13 cellular contexts compared by ENCODE assay signal in the genomic region with DNA sequence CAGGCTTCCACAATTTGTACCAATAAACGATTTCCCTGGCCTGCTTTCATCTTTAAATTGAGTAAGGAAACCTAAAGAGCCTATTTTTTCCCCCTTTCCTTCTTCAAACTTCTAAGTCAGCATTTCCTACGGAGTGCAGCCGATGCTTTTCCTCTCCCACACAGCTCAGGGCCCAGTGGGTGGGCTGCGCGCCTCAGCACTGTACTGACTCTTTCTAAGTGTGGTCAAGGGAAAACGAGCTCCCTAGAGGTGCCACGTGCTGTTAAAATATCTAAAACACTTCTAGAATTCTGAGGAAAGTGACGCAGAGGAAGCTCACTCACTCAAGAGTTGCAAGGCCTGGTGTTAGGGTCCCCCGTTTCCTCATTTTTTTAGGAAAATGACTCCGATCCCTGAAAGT. TPM values are rescaled to one million over a fixed set of nuclear protein-coding genes. Genes with fewer than 3 reads are reported as not detected.
A peak's percentile ranks its signal among the peaks of the same experiment; 100 is the strongest.
DNase-seq lines count a peak whose midpoint lies in the region; ATAC-seq and TF ChIP-seq lines count a peak whose summit lies in the region.
"Had no signal": no experiment of that assay in that cellular context is flagged by ENCODE, and none has a peak within 500 bp of the region (broad histone marks: within the 10 kb centered on the region; RNA-seq: fewer than 3 reads in every experiment).

No MANE protein-coding gene starts in this region.

- TF ChIP-seq RAD21 in IMR-90 (IDR thresholded peaks at IDR 0.05; ENCODE audit: low read length), result no peak

- H2BK5ac ChIP-seq in IMR-90 (ENCODE audit: low read depth, low read length, poor library complexity, severe bottlenecking) (no peak overlapping the region), mesendoderm (ENCODE audit: low read length) (no peak overlapping the region), trophoblast cell (ENCODE audit: low read depth, low read length, poor library complexity) (no peak overlapping the region)

- intact Hi-C loops in IMR-90 (cut with micrococcal nuclease), result no loop called here

- dilution Hi-C loops in IMR-90 (cut with HindIII; ENCODE audit: low sequenced_read_pairs, unreplicated experiment), result no loop called here

- BruUV-seq in IMR-90 (replicated peaks; lab: Mats Ljungman, UMichigan), result no TSS peak

- no peak for ATAC-seq in IMR-90 (ENCODE audit: low read depth)
- ATAC-seq in HG03457 (IDR thresholded peaks at IDR 0.05; ENCODE audit: unreplicated experiment), result no peak

- H3K79me2 ChIP-seq in mesendoderm (ENCODE audit: control insufficient read depth, insufficient read depth, low read length), result no peaks in the 10 kb centered on the region
- no peaks in the 10 kb centered on the region for H3K79me2 ChIP-seq in trophoblast cell (ENCODE audit: control insufficient read depth, insufficient read depth, low read length, poor library complexity)

- H2BK15ac ChIP-seq in IMR-90 (ENCODE audit: low read depth, low read length) (no peak overlapping the region), mesendoderm (replicated peaks; ENCODE audit: low read depth) (no peak overlapping the region)

- WGBS in IMR-90 (ENCODE audit: extremely low coverage in 2 of 2, insufficient read length in 1 of 2), 2 experiments, result 80% methylated on average over 1 of the region's 10 CpGs; no CpG with 5 or more reads in 1 of the 2 experiments
- no CpG with 5 or more reads among the region's 10 CpGs for WGBS in mesendoderm (ENCODE audit: extremely low coverage, insufficient coverage, low lambda C conversion rate)
- whole genome bisulfite sequencing in trophoblast cell (ENCODE audit: extremely low coverage, insufficient coverage, insufficient read length), result no CpG with 5 or more reads among the region's 10 CpGs

- CTCF ChIA-PET in IMR-90 (lab: Yijun Ruan, JAX), result no interaction called here

- H3K56ac ChIP-seq in IMR-90 (ENCODE audit: extremely low read depth, insufficient read depth, low read length) (no peak overlapping the region), mesendoderm (ENCODE audit: low read length) (peak overlapping the region; percentile 17)

- H3K23ac ChIP-seq in IMR-90 (ENCODE audit: low read depth, low read length) (no peak overlapping the region), mesendoderm (ENCODE audit: low read length) (no peak overlapping the region), trophoblast cell (ENCODE audit: low read length) (no peak overlapping the region)

- H4K5ac ChIP-seq in IMR-90 (ENCODE audit: low read depth, low read length) (no peak overlapping the region), mesendoderm (ENCODE audit: low read length) (no peak overlapping the region)

- H2AK9ac ChIP-seq in IMR-90 (replicated peaks; ENCODE audit: low read depth, low read length, poor library complexity), result no peak overlapping the region

- POLR2A ChIA-PET in IMR-90 (lab: Charles Lee; ENCODE audit: unreplicated experiment), result no interaction called here

- in situ Hi-C loops in IMR-90 (cut with MboI; ENCODE audit: low sequenced_read_pairs) (no loop called here), astrocyte of the spinal cord (cut with HindIII; ENCODE audit: low sequenced_read_pairs) (no loop called here)

- no peak overlapping the region for H3K4ac ChIP-seq in IMR-90 (ENCODE audit: low read depth, low read length)
- no peak overlapping the region for H3K4ac ChIP-seq in mesendoderm (ENCODE audit: low read depth, low read length)
- no peak overlapping the region for H3K4ac ChIP-seq in trophoblast cell (ENCODE audit: low read depth, low read length)

- H3K27me3 ChIP-seq in IMR-90 (ENCODE audit: control insufficient read depth, insufficient read depth, low read length), result no peaks in the 10 kb centered on the region
- H3K27me3 ChIP-seq in mesendoderm (ENCODE audit: insufficient read depth, low read length, poor library complexity), result no peaks in the 10 kb centered on the region
- H3K27me3 ChIP-seq in trophoblast cell (ENCODE audit: insufficient read depth, low read length), result no peaks in the 10 kb centered on the region

- H2BK120ac ChIP-seq in IMR-90 (ENCODE audit: low read depth, low read length) (no peak overlapping the region), mesendoderm (ENCODE audit: low read depth, low read length) (no peak overlapping the region), trophoblast cell (ENCODE audit: insufficient read depth, low read length, poor library complexity) (no peak overlapping the region)

- TF ChIP-seq CTCF in IMR-90 (conservative IDR thresholded peaks at IDR 0.05; ENCODE audit: low read depth, low read length), result no peak
- TF ChIP-seq CTCF in astrocyte of the spinal cord (IDR thresholded peaks at IDR 0.05; ENCODE audit: low read depth, low read length), result no peak
- TF ChIP-seq CTCF in foreskin fibroblast (IDR thresholded peaks at IDR 0.05; ENCODE audit: low read depth, low read length), result no peak

- H4K20me1 ChIP-seq in IMR-90 (ENCODE audit: insufficient read depth, low read length), result no peaks in the 10 kb centered on the region

- H3K18ac ChIP-seq in IMR-90 (ENCODE audit: low read depth, low read length) (no peak overlapping the region), mesendoderm (ENCODE audit: low read length) (no peak overlapping the region), trophoblast cell (ENCODE audit: low read length) (no peak overlapping the region)

- H3K4me1 ChIP-seq in IMR-90 (ENCODE audit: control insufficient read depth, insufficient read depth, low read length) (no peaks in the 10 kb centered on the region), mesendoderm (ENCODE audit: control insufficient read depth, low read depth, low read length) (no peaks in the 10 kb centered on the region), trophoblast cell (ENCODE audit: control insufficient read depth in 1 of 2, insufficient read depth in 2 of 2, low read length in 2 of 2) (no peaks in the 10 kb centered on the region)
- H3K4me1 ChIP-seq: Caco-2 had no signal

- H3K79me1 ChIP-seq in IMR-90 (ENCODE audit: low read depth in 1 of 2, low read length in 2 of 2) (no peaks in the 10 kb centered on the region), mesendoderm (ENCODE audit: low read length) (no peaks in the 10 kb centered on the region), trophoblast cell (ENCODE audit: low read length) (no peaks in the 10 kb centered on the region)

- TF ChIP-seq POLR2A in IMR-90 (IDR thresholded peaks at IDR 0.05; ENCODE audit: low read depth, low read length), result no peak

- H4K8ac ChIP-seq in IMR-90 (ENCODE audit: low read depth in 2 of 2, low read length in 2 of 2) (no peak overlapping the region), mesendoderm (ENCODE audit: low read depth, low read length) (no peak overlapping the region), trophoblast cell (ENCODE audit: low read depth, low read length) (no peak overlapping the region)

- H3K9ac ChIP-seq in IMR-90 (ENCODE audit: low read depth, low read length) (no peak overlapping the region), mesendoderm (ENCODE audit: low read length) (no peak overlapping the region), trophoblast cell (ENCODE audit: low read length) (no peak overlapping the region)

- H3K27ac ChIP-seq in IMR-90 (ENCODE audit: insufficient read depth, low read length) (no peak overlapping the region), mesendoderm (ENCODE audit: low read depth, low read length) (no peak overlapping the region), trophoblast cell (ENCODE audit: low read depth, low read length) (no peak overlapping the region)

- H4K91ac ChIP-seq in IMR-90 (ENCODE audit: insufficient read depth, low read depth, low read length) (no peak overlapping the region), trophoblast cell (ENCODE audit: low read depth, low read length) (no peak overlapping the region)

- DNase-seq in IMR-90 (no peak), astrocyte of the spinal cord (ENCODE audit: low read depth, low spot score) (peak; percentile 46), mesendoderm (no peak), trophoblast cell (no peak), AG08395 (ENCODE audit: low spot score) (no peak), foreskin fibroblast (no peak)
- DNase-seq: Caco-2; CD8-positive, alpha-beta memory T cell; DND-41; GDM1; GOT3; H9 had no signal

- H3K9me3 ChIP-seq in IMR-90 (ENCODE audit: control insufficient read depth, insufficient read depth, low read length), result no peaks in the 10 kb centered on the region
- H3K9me3 ChIP-seq in trophoblast cell (ENCODE audit: insufficient read depth, low read depth, low read length), result no peaks in the 10 kb centered on the region
- H3K9me3 ChIP-seq: Caco-2 had no signal

- no peak overlapping the region for H3K4me3 ChIP-seq in IMR-90 (ENCODE audit: insufficient read depth, low read depth, low read length)
- no peak overlapping the region for H3K4me3 ChIP-seq in astrocyte of the spinal cord (ENCODE audit: low read depth, low read length)
- H3K4me3 ChIP-seq in mesendoderm (ENCODE audit: low read length), result no peak overlapping the region
- no peak overlapping the region for H3K4me3 ChIP-seq in trophoblast cell (ENCODE audit: low read depth, low read length)
- H3K4me3 ChIP-seq in foreskin fibroblast (ENCODE audit: low read depth in 1 of 2, low read length in 2 of 2), result no peak overlapping the region

- no peaks in the 10 kb centered on the region for H3K9me1 ChIP-seq in IMR-90 (ENCODE audit: insufficient read depth, low read length)

- no peak overlapping the region for H4K12ac ChIP-seq in trophoblast cell (ENCODE audit: low read depth, low read length)

- no peak overlapping the region for H2BK20ac ChIP-seq in IMR-90 (ENCODE audit: low read depth, low read length)

- H2AFZ ChIP-seq in IMR-90 (replicated peaks; ENCODE audit: low read length, poor library complexity) (no peak overlapping the region), trophoblast cell (ENCODE audit: insufficient read depth, low read length, poor library complexity) (no peak overlapping the region)

- H3K4me2 ChIP-seq in IMR-90 (ENCODE audit: low read depth, low read length) (no peak overlapping the region), mesendoderm (ENCODE audit: low read length) (no peak overlapping the region), trophoblast cell (ENCODE audit: low read length) (no peak overlapping the region)

- H3K36me3 ChIP-seq in IMR-90 (ENCODE audit: control insufficient read depth, insufficient read depth, low read length), result no peaks in the 10 kb centered on the region
- H3K36me3 ChIP-seq in mesendoderm (ENCODE audit: control insufficient read depth, insufficient read depth, low read length), result no peaks in the 10 kb centered on the region
- H3K36me3 ChIP-seq in trophoblast cell (ENCODE audit: control insufficient read depth in 1 of 2, insufficient read depth in 2 of 2, low read length in 2 of 2), result no peaks in the 10 kb centered on the region

- H3K14ac ChIP-seq in IMR-90 (replicated peaks; ENCODE audit: low read depth, low read length), result no peak overlapping the region
- H3K14ac ChIP-seq in trophoblast cell (ENCODE audit: low read length), result no peak overlapping the region

- no peak overlapping the region for H2AK5ac ChIP-seq in IMR-90 (ENCODE audit: low read depth, low read length)
- no peak overlapping the region for H2AK5ac ChIP-seq in mesendoderm (ENCODE audit: low read length)
- no peak overlapping the region for H2AK5ac ChIP-seq in trophoblast cell (ENCODE audit: low read length)

- no peak overlapping the region for H2BK12ac ChIP-seq in trophoblast cell (ENCODE audit: low read length)

RNA-seq across cellular contexts. Expression of a gene that starts 29.0 kb away (rescaled TPM):
- 13.8 and 21.1 TPM in 2 replicates for total RNA-seq in IMR-90 (2012; rRNA removed)
- 7.9 and 8.3 TPM in 2 replicates for polyA plus RNA-seq in IMR-90 (2012; rRNA removed)
- 1.9 and 4.7 TPM in 2 replicates for polyA plus RNA-seq in IMR-90 (2012; cell fraction: cytosol; rRNA removed)
- polyA plus RNA-seq in IMR-90 (2012; cell fraction: nucleus; rRNA removed; ENCODE audit: low replicate concordance), result 1.0 and 3.9 TPM in 2 replicates
- polyA plus RNA-seq in mesendoderm (2013, experiment 1 of 2), result 10.4 TPM
- 10.1 TPM for polyA plus RNA-seq in mesendoderm (2013, experiment 2 of 2)
- 3.9 and 4.2 TPM in 2 replicates for polyA plus RNA-seq in trophoblast cell (2013)
- polyA plus RNA-seq: CD8-positive, alpha-beta memory T cell had no signal
